1 cellular context compared by ENCODE assay signal in the genomic region with DNA sequence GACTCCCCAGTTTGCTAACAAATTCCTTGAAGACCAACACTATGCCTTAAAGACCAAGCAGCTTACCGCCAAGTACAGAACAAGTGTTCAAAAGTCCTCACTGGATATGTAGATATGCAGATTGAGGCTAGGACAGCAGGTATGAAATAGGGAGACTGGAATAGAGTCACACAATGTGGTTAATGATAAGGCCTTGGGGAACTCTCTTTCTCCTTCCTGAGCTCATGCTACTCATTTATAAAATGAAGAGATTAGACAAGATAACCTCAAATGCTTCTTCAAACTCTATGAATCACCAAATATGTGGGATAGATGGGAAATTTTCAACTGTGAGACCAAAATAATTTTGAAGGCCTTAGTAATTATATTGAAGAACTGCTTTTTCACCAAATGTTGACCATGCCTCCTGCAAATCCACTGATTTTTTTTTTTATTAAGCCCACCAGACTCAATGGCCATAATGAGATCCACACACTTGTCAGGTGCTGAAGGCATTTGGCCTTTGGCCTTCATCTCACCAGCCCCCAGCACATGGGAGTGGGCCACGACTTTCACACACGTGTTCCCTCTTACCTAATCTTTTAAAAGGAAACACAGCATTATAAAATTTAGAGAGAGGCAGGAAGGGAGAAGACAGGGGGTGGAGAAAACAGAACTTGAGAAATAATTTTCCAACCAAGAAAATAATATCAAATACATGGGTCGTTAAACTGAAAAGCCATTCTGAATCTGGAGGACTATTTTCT.
TF ChIP-seq lines count a peak whose summit lies in the region.

No MANE protein-coding gene starts in this region.

TF ChIP-seq in K562, 482 proteins besides CTCF, POLR2A, EP300 and RAD21 (continued from another document):
- no peak for TF ChIP-seq ZBTB40 (IDR thresholded peaks at IDR 0.05)
- TF ChIP-seq ZBTB40 (CRISPR knock-in tag; IDR thresholded peaks at IDR 0.05) = no peak
- no peak for TF ChIP-seq MCM5 (IDR thresholded peaks at IDR 0.05; ENCODE audit: low read depth)
- TF ChIP-seq KAT8 (IDR thresholded peaks at IDR 0.05; ENCODE audit: low read depth) = no peak
- no peak for TF ChIP-seq TEAD2 (tag; IDR thresholded peaks at IDR 0.05)
- no peak for TF ChIP-seq ZNF589 (CRISPR knock-in tag; IDR thresholded peaks at IDR 0.05; ENCODE audit: low read depth)
- no peak for TF ChIP-seq ZNF518B (CRISPR knock-in tag; IDR thresholded peaks at IDR 0.05)
- TF ChIP-seq CBX5 (IDR thresholded peaks at IDR 0.05; ENCODE audit: borderline replicate concordance, low read depth) = no peak
- peak; percentile 57 for TF ChIP-seq DPF2 (IDR thresholded peaks at IDR 0.05)
- peak; percentile 54; the same call in 1 of the 2 replicates for TF ChIP-seq TAL1 (IDR thresholded peaks at IDR 0.05)
- TF ChIP-seq ZNF407 (IDR thresholded peaks at IDR 0.05; ENCODE audit: low read depth) = no peak
- peak; percentile 60; the same call in 1 of the 2 replicates for TF ChIP-seq NCOR1 (IDR thresholded peaks at IDR 0.05)
- no peak for TF ChIP-seq TARDBP (IDR thresholded peaks at IDR 0.05)
